21 cellular contexts compared by ENCODE assay signal in genomic region chr9:114701971-114702370, GRCh38. TPM values are rescaled to one million over a fixed set of nuclear protein-coding genes. Genes with fewer than 3 reads are reported as not detected.
DNase-seq lines count a peak whose midpoint lies in the region; ATAC-seq, FAIRE-seq and TF ChIP-seq lines count a peak whose summit lies in the region.
"Had no signal": no experiment of that assay in that cellular context is flagged by ENCODE, and none has a peak within 500 bp of the region (broad histone marks: within the 10 kb centered on the region; RNA-seq: fewer than 3 reads in every experiment).

No MANE protein-coding gene starts in this region.

- H3K9me3 ChIP-seq in MG63, result no peaks in the 10 kb centered on the region
- H3K9me3 ChIP-seq in CD8-positive, alpha-beta memory T cell (ENCODE audit: low read length), result no peaks in the 10 kb centered on the region
- H3K9me3 ChIP-seq: SJCRH30 had no signal

- peaks cover 26 to 49% of the 10 kb centered on the region in 2 donors for H3K36me3 Mint-ChIP-seq in activated naive CD4-positive, alpha-beta T cell treated with anti-CD3 and anti-CD28 coated beads, Interleukin-2, amount 50 U/mL, for 72 hours
- H3K36me3 Mint-ChIP-seq in activated T-helper 17 cell treated with anti-CD3 and anti-CD28 coated beads, Interleukin-2, amount 50 U/mL, for 72 hours (ENCODE audit: low read depth), result peaks cover 16% of the 10 kb centered on the region
- peaks cover 0 to 3% (median 0%) of the 10 kb centered on the region in 3 donors for H3K36me3 Mint-ChIP-seq in CD8-positive, alpha-beta memory T cell

- no peak for DNase-seq in activated naive CD4-positive, alpha-beta T cell treated with anti-CD3 and anti-CD28 coated beads, Interleukin-2, amount 50 U/mL, for 72 hours (ENCODE audit: low spot score in 2 of 2)
- DNase-seq in activated naive CD4-positive, alpha-beta T cell (lab: John Stamatoyannopoulos, UW), result no peak
- peak; percentile 60 for DNase-seq in MG63
- DNase-seq in myocyte (ENCODE audit: low read depth), result peak; percentile 20
- no peak for DNase-seq in GM12892 (ENCODE audit: insufficient read length)
- DNase-seq in RPMI8226, result no peak
- DNase-seq in CD8-positive, alpha-beta memory T cell, result no peak
- DNase-seq: C1 segment of cervical spinal cord, DMS79 treated with DMSO at 0.1 percent for 48 hours, HFFc6, KG1, NCI-H1417 treated with DMSO at 0.1 percent for 48 hours, NCI-H187 treated with DMSO at 0.1 percent for 48 hours, NCI-H345, NCI-H526, PC-3, SJCRH30 had no signal

- H3K27ac Mint-ChIP-seq in activated naive CD4-positive, alpha-beta T cell treated with anti-CD3 and anti-CD28 coated beads, Interleukin-2, amount 50 U/mL, for 72 hours, result peak overlapping the region; percentile 48 to 82
- peak overlapping the region; percentile 20 for H3K27ac Mint-ChIP-seq in activated T-helper 17 cell treated with anti-CD3 and anti-CD28 coated beads, Interleukin-2, amount 50 U/mL, for 72 hours
- peak overlapping the region in 3 of 8 donors; percentile 3 to 9 (median 5) for H3K27ac Mint-ChIP-seq in CD8-positive, alpha-beta memory T cell
- H3K27ac Mint-ChIP-seq: HFFc6 had no signal

- peaks cover 8% of the 10 kb centered on the region for H3K4me1 ChIP-seq in CD8-positive, alpha-beta memory T cell (ENCODE audit: insufficient read depth, low read length)
- H3K4me1 ChIP-seq: SJCRH30 had no signal

- no peak overlapping the region for H3K4me3 ChIP-seq in MG63
- H3K4me3 ChIP-seq in CD8-positive, alpha-beta memory T cell (ENCODE audit: low read length), result no peak overlapping the region
- H3K4me3 ChIP-seq: SJCRH30 had no signal

- H3K9me3 Mint-ChIP-seq in activated naive CD4-positive, alpha-beta T cell treated with anti-CD3 and anti-CD28 coated beads, Interleukin-2, amount 50 U/mL, for 72 hours, result no peaks in the 10 kb centered on the region
- no peaks in the 10 kb centered on the region for H3K9me3 Mint-ChIP-seq in activated T-helper 17 cell treated with anti-CD3 and anti-CD28 coated beads, Interleukin-2, amount 50 U/mL, for 72 hours
- no peaks in the 10 kb centered on the region for H3K9me3 Mint-ChIP-seq in CD8-positive, alpha-beta memory T cell
- H3K9me3 Mint-ChIP-seq: HFFc6 had no signal

- POLR2A ChIA-PET in CD8-positive, alpha-beta memory T cell (lab: Charles Lee), result no interaction called here

- no peak for ATAC-seq in activated naive CD4-positive, alpha-beta T cell treated with anti-CD3 and anti-CD28 coated beads, Interleukin-2, amount 50 U/mL, for 72 hours
- ATAC-seq in activated T-helper 17 cell treated with anti-CD3 and anti-CD28 coated beads, Interleukin-2, amount 50 U/mL, for 72 hours (replicated peaks), result no peak
- ATAC-seq: PC-3 had no signal

- no peak for FAIRE-seq in GM12892 (lab: Jason Lieb, UNC)
- FAIRE-seq: G401.6, H54 had no signal

- no peaks in the 10 kb centered on the region for H3K36me3 ChIP-seq in MG63
- no peaks in the 10 kb centered on the region for H3K36me3 ChIP-seq in CD8-positive, alpha-beta memory T cell (ENCODE audit: insufficient read depth, low read length)
- H3K36me3 ChIP-seq: SJCRH30 had no signal

- H3K4me3 Mint-ChIP-seq in activated T-helper 17 cell treated with anti-CD3 and anti-CD28 coated beads, Interleukin-2, amount 50 U/mL, for 72 hours, result peak overlapping the region; percentile 3
- H3K4me3 Mint-ChIP-seq in CD8-positive, alpha-beta memory T cell, result no peak overlapping the region
- H3K4me3 Mint-ChIP-seq: HFFc6 had no signal

- no peaks in the 10 kb centered on the region for H3K27me3 ChIP-seq in MG63
- no peaks in the 10 kb centered on the region for H3K27me3 ChIP-seq in CD8-positive, alpha-beta memory T cell (ENCODE audit: insufficient read depth, low read length, poor library complexity, severe bottlenecking)

- H3K27ac ChIP-seq in CD8-positive, alpha-beta memory T cell (ENCODE audit: low read depth, low read length), result no peak overlapping the region
- H3K27ac ChIP-seq: SJCRH30 had no signal

- CTCF ChIA-PET in CD8-positive, alpha-beta memory T cell (lab: Charles Lee), result no interaction called here

- no peak for TF ChIP-seq POLR2A in GM12892 (IDR thresholded peaks at IDR 0.05; ENCODE audit: low read depth, low read length)

- H3K4me1 Mint-ChIP-seq in activated T-helper 17 cell treated with anti-CD3 and anti-CD28 coated beads, Interleukin-2, amount 50 U/mL, for 72 hours, result peaks cover 42% of the 10 kb centered on the region
- peaks cover 14 to 18% (median 16%) of the 10 kb centered on the region in 3 donors for H3K4me1 Mint-ChIP-seq in CD8-positive, alpha-beta memory T cell

- H3K27me3 Mint-ChIP-seq in activated T-helper 17 cell treated with anti-CD3 and anti-CD28 coated beads, Interleukin-2, amount 50 U/mL, for 72 hours, result no peaks in the 10 kb centered on the region
- peaks cover 0 to under 1% of the 10 kb centered on the region in 2 donors for H3K27me3 Mint-ChIP-seq in CD8-positive, alpha-beta memory T cell

RNA-seq across cellular contexts. Expression of gene TEX48, which starts 20.0 kb away (rescaled TPM):
- total RNA-seq in activated naive CD4-positive, alpha-beta T cell treated with anti-CD3 and anti-CD28 coated beads, Interleukin-2, amount 50 U/mL, for 72 hours, result not detected
- total RNA-seq in MG63 (2014; rRNA removed; shearing (Covaris generic); ENCODE audit: low replicate concordance), result not detected in 2 replicates
- under 1 TPM; 0.42 to 0.67 TPM for total RNA-seq in activated T-helper 17 cell treated with anti-CD3 and anti-CD28 coated beads, Interleukin-2, amount 50 U/mL, for 72 hours
- total RNA-seq in myocyte, result not detected in 2 replicates
- polyA plus RNA-seq in myocyte (2012), result not detected
- polyA plus RNA-seq in GM12892 (2012; ENCODE audit: missing spikeins), result not detected
- total RNA-seq in CD8-positive, alpha-beta memory T cell, result under 1 TPM; 0.46 to 0.86 TPM
- not detected for polyA plus RNA-seq in CD8-positive, alpha-beta memory T cell
- total RNA-seq: HFFc6, HT-29, SJCRH30 had no signal

RNA-seq across cellular contexts. Expression of gene TEX53, which starts 44.4 kb away (rescaled TPM):
- not detected for total RNA-seq in activated naive CD4-positive, alpha-beta T cell treated with anti-CD3 and anti-CD28 coated beads, Interleukin-2, amount 50 U/mL, for 72 hours
- total RNA-seq in MG63 (2014; rRNA removed; shearing (Covaris generic); ENCODE audit: low replicate concordance), result not detected in 2 replicates
- total RNA-seq in activated T-helper 17 cell treated with anti-CD3 and anti-CD28 coated beads, Interleukin-2, amount 50 U/mL, for 72 hours, result not detected
- not detected in 2 replicates for total RNA-seq in myocyte
- polyA plus RNA-seq in myocyte (2012), result not detected
- not detected for polyA plus RNA-seq in GM12892 (2012; ENCODE audit: missing spikeins)
- not detected for total RNA-seq in CD8-positive, alpha-beta memory T cell
- polyA plus RNA-seq in CD8-positive, alpha-beta memory T cell, result not detected
- total RNA-seq: HFFc6, HT-29, PC-3, SJCRH30 had no signal

Comparison
In these comparisons a context has a peak if more than half of its experiments do, and no peak if none do; other contexts are left out.
1. DNase-seq: peak in MG63 (single experiment) and myocyte (single experiment); none in activated naive CD4-positive, alpha-beta T cell treated with anti-CD3 and anti-CD28 coated beads, Interleukin-2, amount 50 U/mL, for 72 hours (0 of 2), activated naive CD4-positive, alpha-beta T cell (0 of 4), GM12892 (single experiment), RPMI8226 (single experiment) and CD8-positive, alpha-beta memory T cell (0 of 5).